ENCODE assay signal across 1 cellular context in the genomic region with DNA sequence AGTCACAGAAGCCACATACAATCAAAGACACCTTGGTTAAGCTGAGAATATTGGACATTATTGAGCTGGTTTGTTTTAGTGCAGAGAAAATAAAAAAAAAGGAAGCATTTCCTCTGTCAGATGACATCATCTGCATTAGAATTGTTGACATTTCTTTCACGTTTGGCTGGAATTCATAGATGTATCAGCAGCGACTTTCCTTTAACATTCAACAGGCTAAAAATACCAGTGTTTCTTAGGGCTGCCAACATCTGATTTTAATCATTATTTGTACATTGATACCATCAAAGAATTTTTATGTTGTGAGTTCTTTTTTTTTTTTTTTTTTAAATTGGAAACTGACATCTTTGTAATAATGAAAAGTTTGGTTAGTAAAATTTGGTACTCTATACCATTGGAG.
TF ChIP-seq lines count a peak whose summit lies in the region.

No MANE protein-coding gene starts in this region.

TF ChIP-seq in HepG2, 621 proteins besides CTCF, POLR2A, EP300 and RAD21:
- TF ChIP-seq CBFB (CRISPR knock-in tag; IDR thresholded peaks at IDR 0.05) (no peak), ATF7 (IDR thresholded peaks at IDR 0.05) (peak; percentile 87), ATF7 (CRISPR knock-in tag; IDR thresholded peaks at IDR 0.05) (no peak)
